In genomic region chr3:117485841-117486240, GRCh38 we compare ENCODE assay signal across 1 cellular context.
TF ChIP-seq lines count a peak whose summit lies in the region.

No MANE protein-coding gene starts in this region.

TF ChIP-seq in WTC11, 78 proteins besides CTCF, POLR2A, EP300 and RAD21 (continued from another document):
- TF ChIP-seq ZNF512 (CRISPR knock-in tag; IDR thresholded peaks at IDR 0.05; ENCODE audit: borderline replicate concordance): no peak
- no peak for TF ChIP-seq FOXK1 (CRISPR knock-in tag; IDR thresholded peaks at IDR 0.05)
- TF ChIP-seq MLX (CRISPR knock-in tag; IDR thresholded peaks at IDR 0.05): no peak
- TF ChIP-seq GABPB1 (CRISPR knock-in tag; IDR thresholded peaks at IDR 0.05): no peak
- TF ChIP-seq GRHL2 (CRISPR knock-in tag; IDR thresholded peaks at IDR 0.05; ENCODE audit: insufficient replicate concordance, severe bottlenecking): no peak
- TF ChIP-seq FOXJ3 (CRISPR knock-in tag; IDR thresholded peaks at IDR 0.05; ENCODE audit: borderline replicate concordance): no peak
- no peak for TF ChIP-seq PREB (CRISPR knock-in tag; IDR thresholded peaks at IDR 0.05; ENCODE audit: borderline replicate concordance)
- TF ChIP-seq ERG (CRISPR knock-in tag; IDR thresholded peaks at IDR 0.05): no peak
- TF ChIP-seq ATF3 (CRISPR knock-in tag; conservative IDR thresholded peaks at IDR 0.05): no peak
- TF ChIP-seq TEAD1 (CRISPR knock-in tag; IDR thresholded peaks at IDR 0.05): no peak
- no peak for TF ChIP-seq PRDM15 (CRISPR knock-in tag; IDR thresholded peaks at IDR 0.05)
- no peak for TF ChIP-seq JAZF1 (CRISPR knock-in tag; IDR thresholded peaks at IDR 0.05)
- no peak for TF ChIP-seq IRF2 (CRISPR knock-in tag; IDR thresholded peaks at IDR 0.05; ENCODE audit: borderline replicate concordance, low read depth)
- no peak for TF ChIP-seq CREB1 (CRISPR knock-in tag; IDR thresholded peaks at IDR 0.05)
- TF ChIP-seq USF1 (CRISPR knock-in tag; IDR thresholded peaks at IDR 0.05): no peak
- no peak for TF ChIP-seq ESRRA (CRISPR knock-in tag; IDR thresholded peaks at IDR 0.05; ENCODE audit: borderline replicate concordance)
